ENCODE assay signal across 8 cellular contexts in genomic region chr15:94576889-94577533, GRCh38.
DNase-seq lines count a peak whose midpoint lies in the region; ATAC-seq and TF ChIP-seq lines count a peak whose summit lies in the region.

No MANE protein-coding gene starts in this region.

- CTCF ChIA-PET in activated CD4-positive, alpha-beta memory T cell treated with anti-CD3 and anti-CD28 coated beads, Interleukin-2, amount 10 ng/mL, durations not matched to agents 7 days and 5 days (lab: Charles Lee), result no interaction called here

- no peak overlapping the region for H3K27ac Mint-ChIP-seq in GM23338
- H3K27ac Mint-ChIP-seq in activated CD4-positive, alpha-beta memory T cell treated with anti-CD3 and anti-CD28 coated beads, Interleukin-2, amount 10 ng/mL, durations not matched to agents 7 days and 5 days, result no peak overlapping the region

- POLR2A ChIA-PET in activated CD4-positive, alpha-beta memory T cell treated with anti-CD3 and anti-CD28 coated beads, Interleukin-2, amount 10 ng/mL, durations not matched to agents 7 days and 5 days (lab: Charles Lee), result no interaction called here

- H3F3A ChIP-seq in GM23338 (replicated peaks; ENCODE audit: low read depth), result no peaks in the 10 kb centered on the region

- peaks cover 2% of the 10 kb centered on the region for H3K27me3 Mint-ChIP-seq in GM23338 (ENCODE audit: insufficient read depth, low read depth, poor library complexity)
- H3K27me3 Mint-ChIP-seq in activated CD4-positive, alpha-beta memory T cell treated with anti-CD3 and anti-CD28 coated beads, Interleukin-2, amount 10 ng/mL, durations not matched to agents 7 days and 5 days, result peaks cover 46% of the 10 kb centered on the region

- no peaks in the 10 kb centered on the region for H3K4me1 ChIP-seq in GM23338 (ENCODE audit: insufficient read depth)
- no peaks in the 10 kb centered on the region for H3K4me1 ChIP-seq in stomach
- no peaks in the 10 kb centered on the region for H3K4me1 ChIP-seq in ovary (ENCODE audit: insufficient read depth)

- H3K36me3 ChIP-seq in GM23338 (ENCODE audit: insufficient read depth) (no peaks in the 10 kb centered on the region), stomach (no peaks in the 10 kb centered on the region), ovary (no peaks in the 10 kb centered on the region)

- H3K9me2 ChIP-seq in GM23338 (ENCODE audit: insufficient read depth), result peaks cover 1% of the 10 kb centered on the region; the same call in 1 of the 2 replicates

- peak overlapping the region; percentile 35; the same call in 1 of the 2 replicates for H2AFZ ChIP-seq in GM23338

- ATAC-seq in GM23338, result peak; percentile 92

- no peaks in the 10 kb centered on the region for H4K20me1 ChIP-seq in GM23338 (replicated peaks; ENCODE audit: insufficient read depth)

- TF ChIP-seq EP300 in stomach (IDR thresholded peaks at IDR 0.05) (no peak), ovary (IDR thresholded peaks at IDR 0.05) (no peak)

- H3K4me3 Mint-ChIP-seq in GM23338, result no peak overlapping the region
- no peak overlapping the region for H3K4me3 Mint-ChIP-seq in activated CD4-positive, alpha-beta memory T cell treated with anti-CD3 and anti-CD28 coated beads, Interleukin-2, amount 10 ng/mL, durations not matched to agents 7 days and 5 days

- H3K36me3 Mint-ChIP-seq in GM23338 (ENCODE audit: low read depth), result no peaks in the 10 kb centered on the region
- H3K36me3 Mint-ChIP-seq in activated CD4-positive, alpha-beta memory T cell treated with anti-CD3 and anti-CD28 coated beads, Interleukin-2, amount 10 ng/mL, durations not matched to agents 7 days and 5 days (ENCODE audit: low read depth), result no peaks in the 10 kb centered on the region

- no peaks in the 10 kb centered on the region for H3K9me3 ChIP-seq in stomach
- no peaks in the 10 kb centered on the region for H3K9me3 ChIP-seq in ovary

- no peak overlapping the region for H3K4me2 ChIP-seq in GM23338

- H3K27ac ChIP-seq in GM23338 (ENCODE audit: low read depth) (no peak overlapping the region), stomach (no peak overlapping the region), ovary (no peak overlapping the region)

- no peaks in the 10 kb centered on the region for H3K27me3 ChIP-seq in GM23338 (ENCODE audit: insufficient read depth)
- H3K27me3 ChIP-seq in stomach, result peaks cover 0 to 9% (median 0%) of the 10 kb centered on the region in 3 donors
- no peaks in the 10 kb centered on the region for H3K27me3 ChIP-seq in ovary

- H3K4me1 Mint-ChIP-seq in GM23338, result peaks cover 3% of the 10 kb centered on the region; the same call in 2 of the 3 replicates
- H3K4me1 Mint-ChIP-seq in activated CD4-positive, alpha-beta memory T cell treated with anti-CD3 and anti-CD28 coated beads, Interleukin-2, amount 10 ng/mL, durations not matched to agents 7 days and 5 days, result no peaks in the 10 kb centered on the region

- no peaks in the 10 kb centered on the region for H3K9me3 Mint-ChIP-seq in GM23338
- H3K9me3 Mint-ChIP-seq in activated CD4-positive, alpha-beta memory T cell treated with anti-CD3 and anti-CD28 coated beads, Interleukin-2, amount 10 ng/mL, durations not matched to agents 7 days and 5 days, result no peaks in the 10 kb centered on the region

- H3K4me3 ChIP-seq in GM23338 (no peak overlapping the region), LNCaP clone FGC (ENCODE audit: low read depth, low read length) (no peak overlapping the region), stomach (no peak overlapping the region), ovary (no peak overlapping the region)

- peak; percentile 17 for DNase-seq in activated gamma-delta T cell treated with Interleukin-2 at 50 U/mL for 16 hours
- DNase-seq in activated gamma-delta T cell (lab: John Stamatoyannopoulos, UW), result no peak
- DNase-seq in GM23338 (ENCODE audit: low spot score), result peak; percentile 84
- peak; percentile 4 for DNase-seq in LNCaP clone FGC (ENCODE audit: low read depth)
- DNase-seq in activated CD4-positive, alpha-beta memory T cell treated with anti-CD3 and anti-CD28 coated beads, Interleukin-2, amount 10 ng/mL, durations not matched to agents 7 days and 5 days, result peak; percentile 54
- peak; percentile 17 for DNase-seq in iPS DF 19.7 (ENCODE audit: low read depth, low spot score)
- peak; percentile 31 for DNase-seq in stomach
- DNase-seq in ovary, result no peak

- TF ChIP-seq CTCF in GM23338 (conservative IDR thresholded peaks at IDR 0.05; ENCODE audit: low read depth in 2 of 2), result peak; percentile 90
- TF ChIP-seq CTCF in LNCaP clone FGC (IDR thresholded peaks at IDR 0.05; ENCODE audit: control insufficient read depth, extremely low read depth, insufficient read depth), result peak; percentile 92
- peak in 4 of 7 experiments; percentile 19 to 45 (median 26) for TF ChIP-seq CTCF in stomach (IDR thresholded peaks at IDR 0.05)
- TF ChIP-seq CTCF in ovary (IDR thresholded peaks at IDR 0.05), result no peak

- WGBS in stomach, 5 donors, result 57 to 62% (median 60%) methylated on average over 11 to 12 of the region's 12 CpGs
- WGBS in ovary, 3 donors, result 72 to 81% (median 79%) methylated on average over 12 of the region's 12 CpGs

- TF ChIP-seq POLR2A in stomach (IDR thresholded peaks at IDR 0.05), result no peak
- no peak for TF ChIP-seq POLR2A in ovary (IDR thresholded peaks at IDR 0.05)

- H3K79me2 ChIP-seq in GM23338 (replicated peaks; ENCODE audit: insufficient read depth), result no peaks in the 10 kb centered on the region

- intact Hi-C loops in stomach (cut with DNase I; ENCODE audit: low total_unique reads), result no loop called here
- intact Hi-C loops in ovary (cut with DNase I), result no loop called here

TF ChIP-seq in GM23338, 12 proteins besides CTCF, POLR2A, EP300 and RAD21 (continues in another document):
- TF ChIP-seq CREB1 (CRISPR knock-in tag; IDR thresholded peaks at IDR 0.05; ENCODE audit: low read depth), result no peak
- TF ChIP-seq ETS1 (IDR thresholded peaks at IDR 0.05), result no peak
- TF ChIP-seq EZH2phosphoT487 (IDR thresholded peaks at IDR 0.05; ENCODE audit: unreplicated experiment), result no peak
- TF ChIP-seq ZNF462 (CRISPR knock-in tag; IDR thresholded peaks at IDR 0.05), result no peak

Comparison
In these comparisons a context has a peak if more than half of its experiments do, and no peak if none do; other contexts are left out.
1. DNase-seq: peak in activated gamma-delta T cell treated with Interleukin-2 at 50 U/mL for 16 hours (single experiment), GM23338 (single experiment), LNCaP clone FGC (single experiment), activated CD4-positive, alpha-beta memory T cell treated with anti-CD3 and anti-CD28 coated beads, Interleukin-2, amount 10 ng/mL, durations not matched to agents 7 days and 5 days (single experiment), iPS DF 19.7 (single experiment) and stomach (single experiment); none in activated gamma-delta T cell (single experiment) and ovary (0 of 5).
2. CTCF ChIP-seq: peak in GM23338 (2 of 2), LNCaP clone FGC (single experiment) and stomach (4 of 7); none in ovary (0 of 3).